19 cellular contexts compared by ENCODE assay signal in the genomic region with DNA sequence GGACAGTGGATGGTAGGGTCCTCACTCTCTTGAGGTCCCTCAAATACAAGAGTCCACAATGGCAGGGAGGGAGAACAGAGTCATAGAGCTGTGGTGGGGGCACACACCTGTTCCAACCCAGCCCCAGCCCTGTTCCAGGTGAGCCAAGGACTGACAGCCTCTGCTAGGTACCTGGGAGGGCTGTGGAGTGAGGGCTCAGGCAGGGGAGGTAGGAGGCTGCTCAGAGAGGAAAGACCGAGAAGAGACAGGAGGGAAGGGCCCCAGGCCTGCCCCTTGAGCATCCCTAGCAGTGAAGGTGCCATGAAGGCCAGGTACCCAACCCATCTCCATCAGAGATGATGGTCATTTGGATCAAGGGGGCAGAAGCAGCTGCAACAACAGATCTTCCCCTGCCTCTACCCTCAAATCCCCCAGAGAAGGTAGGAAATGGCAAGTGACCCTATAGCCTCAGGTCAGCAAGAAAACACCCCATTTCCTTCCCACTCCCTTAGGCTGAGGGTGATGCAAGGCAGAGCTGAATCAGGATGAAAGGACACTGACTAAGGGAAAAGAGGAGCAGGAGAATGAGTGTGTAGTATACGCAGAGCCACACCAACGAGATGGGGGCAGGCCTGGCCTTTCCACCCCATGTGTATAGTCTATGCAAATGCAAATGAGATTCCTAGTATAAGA. TPM values are rescaled to one million over a fixed set of nuclear protein-coding genes. Genes with fewer than 3 reads are reported as not detected.
DNase-seq lines count a peak whose midpoint lies in the region; ATAC-seq, FAIRE-seq and TF ChIP-seq lines count a peak whose summit lies in the region.
"Had no signal": no experiment of that assay in that cellular context is flagged by ENCODE, and none has a peak within 500 bp of the region (broad histone marks: within the 10 kb centered on the region; RNA-seq: fewer than 3 reads in every experiment).

No MANE protein-coding gene starts in this region.

- H3K4me2 ChIP-seq in K562 (ENCODE audit: insufficient read depth, low read length) (no peak overlapping the region), neural progenitor cell (no peak overlapping the region)

- POLR2A ChIA-PET in MCF 10A (lab: Yijun Ruan, JAX) = no interaction called here
- POLR2A ChIA-PET in K562 (lab: Yijun Ruan, JAX) = no interaction called here

- H3K36me3 Mint-ChIP-seq in MCF 10A (ENCODE audit: insufficient read depth, unreplicated experiment) (no peaks in the 10 kb centered on the region), neural progenitor cell (peaks cover 3% of the 10 kb centered on the region)
- H3K36me3 Mint-ChIP-seq: CD4-positive, alpha-beta memory T cell had no signal

- H3K79me2 ChIP-seq in K562 (ENCODE audit: control insufficient read depth, insufficient read depth, low read length) = no peaks in the 10 kb centered on the region
- H3K79me2 ChIP-seq in neural progenitor cell (ENCODE audit: low read depth) = no peaks in the 10 kb centered on the region

- intact Hi-C loops in MCF 10A (cut with micrococcal nuclease) = loop anchor here (5.0 kb wide), 1 partner anchor 292 kb away; no protein-coding TSS in a partner anchor
- intact Hi-C loops in breast epithelium (cut with DNase I; ENCODE audit: low total_unique reads) = no loop called here
- intact Hi-C loops in K562 (cut with micrococcal nuclease) = no loop called here
- intact Hi-C loops in posterior vena cava (cut with DNase I) = no loop called here

- no peak for DNase-seq in MCF 10A (ENCODE audit: unreplicated experiment)
- no peak for DNase-seq in breast epithelium (ENCODE audit: low spot score in 2 of 2)
- no peak for DNase-seq in GM12891 (ENCODE audit: insufficient read length, low spot score)
- DNase-seq in K562 (ENCODE audit: extremely low read depth in 1 of 4, low spot score in 3 of 4) = peak in 1 of 4 experiments; percentile 24
- DNase-seq in posterior vena cava (ENCODE audit: low spot score) = peak; percentile 53
- DNase-seq in neural progenitor cell (ENCODE audit: low spot score) = no peak
- DNase-seq in DMS79 treated with DMSO at 0.1 percent for 48 hours (lab: John Stamatoyannopoulos, UW) = no peak
- DNase-seq: Calu3; CD4-positive, alpha-beta memory T cell; DMS53; GOT3; Karpas-422; MM.1S; NCI-H1092 treated with DMSO at 0.1 percent for 48 hours; NCI-H510A treated with DMSO at 0.1 percent for 48 hours; NCI-H82 had no signal

- H3F3A ChIP-seq in neural progenitor cell (ENCODE audit: low read depth) = no peaks in the 10 kb centered on the region

- H4K20me1 ChIP-seq in K562 (replicated peaks; ENCODE audit: control insufficient read depth, insufficient read depth, low read length) = no peaks in the 10 kb centered on the region; the same call in 1 of the 2 replicates
- H4K20me1 ChIP-seq in neural progenitor cell (ENCODE audit: low read depth) = peaks cover 7% of the 10 kb centered on the region

- H3K4me3 Mint-ChIP-seq in MCF 10A (ENCODE audit: unreplicated experiment) = no peak overlapping the region
- H3K4me3 Mint-ChIP-seq in neural progenitor cell = no peak overlapping the region
- H3K4me3 Mint-ChIP-seq: CD4-positive, alpha-beta memory T cell had no signal

- no peak for TF ChIP-seq POLR2A in breast epithelium (IDR thresholded peaks at IDR 0.05)
- TF ChIP-seq POLR2A in GM12891 (IDR thresholded peaks at IDR 0.05; ENCODE audit: low read depth, low read length) = peak; percentile 17; the same call in 1 of the 2 replicates
- TF ChIP-seq POLR2A in K562 (conservative IDR thresholded peaks at IDR 0.05) = peak; percentile 71

- no peaks in the 10 kb centered on the region for H3K9me3 Mint-ChIP-seq in MCF 10A (ENCODE audit: unreplicated experiment)
- no peaks in the 10 kb centered on the region for H3K9me3 Mint-ChIP-seq in neural progenitor cell
- H3K9me3 Mint-ChIP-seq: CD4-positive, alpha-beta memory T cell had no signal

- H3K27me3 ChIP-seq in breast epithelium = no peaks in the 10 kb centered on the region
- peaks cover 2 to 25% of the 10 kb centered on the region in 2 experiments; a peak in 3 of 5 replicates for H3K27me3 ChIP-seq in K562 (ENCODE audit: control insufficient read depth in 2 of 2, insufficient read depth in 2 of 2, low read length in 2 of 2)
- H3K27me3 ChIP-seq in neural progenitor cell = no peaks in the 10 kb centered on the region

- H3K4me1 ChIP-seq in breast epithelium (no peaks in the 10 kb centered on the region), K562 (replicated peaks in 1 of 2; ENCODE audit: control insufficient read depth in 2 of 2, insufficient read depth in 2 of 2, low read length in 2 of 2) (peaks cover 0 to 18% of the 10 kb centered on the region in 2 experiments; a peak in 4 of 5 replicates), neural progenitor cell (peaks cover 9% of the 10 kb centered on the region)

- TF ChIP-seq EP300 in K562 (IDR thresholded peaks at IDR 0.05; ENCODE audit: low read length) = no peak

- H3K9me3 ChIP-seq in breast epithelium = no peaks in the 10 kb centered on the region
- H3K9me3 ChIP-seq in K562 (replicated peaks; ENCODE audit: control insufficient read depth, insufficient read depth, low read depth, low read length) = no peaks in the 10 kb centered on the region
- no peaks in the 10 kb centered on the region for H3K9me3 ChIP-seq in neural progenitor cell (ENCODE audit: low read depth)

- H3K9me1 ChIP-seq in K562 (ENCODE audit: control insufficient read depth, insufficient read depth, low read length) = no peaks in the 10 kb centered on the region

- WGBS in K562 (ENCODE audit: insufficient coverage, low coverage, missing lambda C conversion rate) = 3% methylated on average over 3 of the region's 3 CpGs

- TF ChIP-seq CTCF in MCF 10A (IDR thresholded peaks at IDR 0.05; ENCODE audit: unreplicated experiment) = no peak
- no peak for TF ChIP-seq CTCF in breast epithelium (IDR thresholded peaks at IDR 0.05)
- TF ChIP-seq CTCF in K562 (IDR thresholded peaks at IDR 0.05 in 2 of 3, conservative IDR thresholded peaks at IDR 0.05 in 1 of 3; ENCODE audit: insufficient read depth in 2 of 3, low read depth in 1 of 3, low read length in 3 of 3) = no peak
- TF ChIP-seq CTCF in neural progenitor cell (IDR thresholded peaks at IDR 0.05) = no peak

- H2AFZ ChIP-seq in K562 (ENCODE audit: low read depth, low read length) (no peak overlapping the region), neural progenitor cell (replicated peaks) (no peak overlapping the region)

- H3K36me3 ChIP-seq in breast epithelium = no peaks in the 10 kb centered on the region
- no peaks in the 10 kb centered on the region for H3K36me3 ChIP-seq in K562 (ENCODE audit: control insufficient read depth, insufficient read depth, low read length)
- H3K36me3 ChIP-seq in neural progenitor cell = no peaks in the 10 kb centered on the region

- in situ Hi-C loops in K562 (cut with MboI) = no loop called here

- H3K4me3 ChIP-seq in breast epithelium = no peak overlapping the region
- H3K4me3 ChIP-seq in K562 = no peak overlapping the region
- no peak overlapping the region for H3K4me3 ChIP-seq in neural progenitor cell

- no peak overlapping the region for H3K9ac ChIP-seq in K562 (ENCODE audit: insufficient read depth in 1 of 2, low read depth in 2 of 2, low read length in 2 of 2)
- H3K9ac ChIP-seq in neural progenitor cell = no peak overlapping the region

- BruUV-seq in MCF 10A (replicated peaks; lab: Mats Ljungman, UMichigan) = no TSS peak
- TSS peak; percentile 97 for BruUV-seq in K562 (replicated peaks; lab: Mats Ljungman, UMichigan)

- CTCF ChIA-PET in MCF 10A (lab: Yijun Ruan, JAX) = interaction anchor here (0.5 to 1.2 kb wide), 2 partner anchors 14 to 34 kb away, joined by 3 read pairs; no protein-coding TSS in a partner anchor
- CTCF ChIA-PET in K562 (lab: Yijun Ruan, JAX; ENCODE audit: low intra/inter-chr PET ratio) = no interaction called here

- no peak for TF ChIP-seq RAD21 in K562 (CRISPR knock-in tag; conservative IDR thresholded peaks at IDR 0.05 in 1 of 2, IDR thresholded peaks at IDR 0.05 in 1 of 2)

- H3K27me3 Mint-ChIP-seq in MCF 10A (ENCODE audit: insufficient read depth, unreplicated experiment) = peaks cover 16% of the 10 kb centered on the region
- peaks cover 4% of the 10 kb centered on the region for H3K27me3 Mint-ChIP-seq in neural progenitor cell (ENCODE audit: insufficient read depth, low read depth)

- FAIRE-seq in GM12891 (lab: Jason Lieb, UNC) = no peak
- FAIRE-seq in K562 (lab: Jason Lieb, UNC) = no peak

- ATAC-seq in K562 = no peak
- no peak for ATAC-seq in GM19397 (IDR thresholded peaks at IDR 0.05; ENCODE audit: unreplicated experiment)

- H3K27ac Mint-ChIP-seq in MCF 10A (ENCODE audit: low read depth, unreplicated experiment) = peak overlapping the region; percentile 10
- H3K27ac Mint-ChIP-seq in neural progenitor cell = no peak overlapping the region

- H3K4me1 Mint-ChIP-seq in MCF 10A (ENCODE audit: insufficient read depth, unreplicated experiment) (peaks cover 14% of the 10 kb centered on the region), neural progenitor cell (peaks cover 10% of the 10 kb centered on the region)

- H3K27ac ChIP-seq in breast epithelium (no peak overlapping the region), K562 (ENCODE audit: extremely low read depth, low read depth, low read length) (no peak overlapping the region), neural progenitor cell (no peak overlapping the region)

RNA-seq across cellular contexts. Expression of gene CD300LG, which starts 28.6 kb away (rescaled TPM):
- total RNA-seq in MCF 10A (2022) = not detected in 2 replicates
- total RNA-seq in breast epithelium = 10 to 100 TPM; 17.9 to 69.2 (median 51.0) TPM
- polyA plus RNA-seq in GM12891 (2012; ENCODE audit: low read depth, missing spikeins) = not detected
- not detected in 2 replicates for total RNA-seq in K562 (2011; cell fraction: chromatin; rRNA removed; ENCODE audit: low replicate concordance)
- not detected in 2 replicates for total RNA-seq in K562 (2011; cell fraction: nucleolus; rRNA removed)
- total RNA-seq in K562 (2011; cell fraction: nucleoplasm; rRNA removed) = not detected in 2 replicates
- total RNA-seq in K562 (2014; rRNA removed) = not detected in 2 replicates
- not detected in 2 replicates for total RNA-seq in K562 (2014; rRNA removed; fragmentation: Illumina TruSeq; extraction: Trizol)
- total RNA-seq in K562 (2015; rRNA removed; fragmentation: Illumina TruSeq; extraction: Trizol) = not detected in 2 replicates
- not detected in 2 replicates for total RNA-seq in K562 (2021)
- not detected in 2 replicates for polyA plus RNA-seq in K562 (2011; rRNA removed)
- not detected in 2 replicates for polyA plus RNA-seq in K562 (2011; cell fraction: cytosol; rRNA removed)
- polyA plus RNA-seq in K562 (2011; cell fraction: nucleus; rRNA removed) = not detected in 2 replicates
- polyA plus RNA-seq in K562 (2012) = not detected in 2 replicates
- polyA plus RNA-seq in K562 (2014; fragmentation: Illumina TruSeq; extraction: Trizol) = not detected in 2 replicates
- not detected for polyA plus RNA-seq in K562 (2014; fragmentation: Nextera tagmentation; extraction: Ambion mirVana)
- polyA plus RNA-seq in K562 (2014; rRNA removed) = not detected in 2 replicates
- polyA minus RNA-seq in K562 (2011; rRNA and poly(A)+ RNA removed) = not detected in 2 replicates
- not detected in 2 replicates for polyA minus RNA-seq in K562 (2011; cell fraction: cytosol; rRNA and poly(A)+ RNA removed)
- polyA minus RNA-seq in K562 (2011; cell fraction: nucleus; rRNA and poly(A)+ RNA removed) = not detected in 2 replicates
- total RNA-seq in posterior vena cava = 1 to 10 TPM; 3.5 to 5.1 TPM
- total RNA-seq in neural progenitor cell (ENCODE audit: low replicate concordance) = not detected in 2 replicates
- total RNA-seq: A172; Calu3; CD4-positive, alpha-beta memory T cell had no signal
- polyA plus RNA-seq: BJ; CD4-positive, alpha-beta memory T cell had no signal

RNA-seq across cellular contexts. Expression of gene MPP2, which starts 31.7 kb away (rescaled TPM):
- total RNA-seq in MCF 10A (2022) = not detected in 2 replicates
- total RNA-seq in breast epithelium = 1 to 10 TPM; 2.6 to 7.9 (median 3.9) TPM
- polyA plus RNA-seq in GM12891 (2012; ENCODE audit: low read depth, missing spikeins) = 0.04 TPM
- 0.30 and 1.5 TPM in 2 replicates for total RNA-seq in K562 (2011; cell fraction: chromatin; rRNA removed; ENCODE audit: low replicate concordance)
- 1.2 and 1.8 TPM in 2 replicates for total RNA-seq in K562 (2011; cell fraction: nucleolus; rRNA removed)
- 0.66 and 0.99 TPM in 2 replicates for total RNA-seq in K562 (2011; cell fraction: nucleoplasm; rRNA removed)
- total RNA-seq in K562 (2014; rRNA removed) = 0.14 and 0.41 TPM in 2 replicates
- total RNA-seq in K562 (2014; rRNA removed; fragmentation: Illumina TruSeq; extraction: Trizol) = 0.35 and 0.44 TPM in 2 replicates
- 0.26 and 0.33 TPM in 2 replicates for total RNA-seq in K562 (2015; rRNA removed; fragmentation: Illumina TruSeq; extraction: Trizol)
- total RNA-seq in K562 (2021) = 0.45 and 0.53 TPM in 2 replicates
- polyA plus RNA-seq in K562 (2011; rRNA removed) = 1.0 and 1.2 TPM in 2 replicates
- 1.3 and 1.5 TPM in 2 replicates for polyA plus RNA-seq in K562 (2011; cell fraction: cytosol; rRNA removed)
- polyA plus RNA-seq in K562 (2011; cell fraction: nucleus; rRNA removed) = 1.4 and 1.6 TPM in 2 replicates
- polyA plus RNA-seq in K562 (2012) = 0.19 and 0.34 TPM in 2 replicates
- 0.24 and 0.28 TPM in 2 replicates for polyA plus RNA-seq in K562 (2014; fragmentation: Illumina TruSeq; extraction: Trizol)
- polyA plus RNA-seq in K562 (2014; fragmentation: Nextera tagmentation; extraction: Ambion mirVana) = under 1 TPM; 0.04 TPM
- polyA plus RNA-seq in K562 (2014; rRNA removed) = 0.12 and 0.39 TPM in 2 replicates
- polyA minus RNA-seq in K562 (2011; rRNA and poly(A)+ RNA removed) = 0.99 and 1.5 TPM in 2 replicates
- 1.2 and 1.3 TPM in 2 replicates for polyA minus RNA-seq in K562 (2011; cell fraction: cytosol; rRNA and poly(A)+ RNA removed)
- polyA minus RNA-seq in K562 (2011; cell fraction: nucleus; rRNA and poly(A)+ RNA removed) = 0.89 and 1.9 TPM in 2 replicates
- 10 to 100 TPM; 11.4 to 15.5 TPM for total RNA-seq in posterior vena cava
- total RNA-seq in neural progenitor cell (ENCODE audit: low replicate concordance) = 7.8 and 24.5 TPM in 2 replicates

RNA-seq across cellular contexts. Expression of gene MPP3, which starts 42.7 kb away (rescaled TPM):
- total RNA-seq in MCF 10A (2022) (18.7 and 24.5 TPM in 2 replicates), breast epithelium (10 to 100 TPM; 24.2 to 26.3 (median 26.2) TPM), K562 (2014; rRNA removed) (6.0 and 10.4 TPM in 2 replicates), K562 (2014; rRNA removed; fragmentation: Illumina TruSeq; extraction: Trizol) (3.1 TPM in 2 replicates), K562 (2015; rRNA removed; fragmentation: Illumina TruSeq; extraction: Trizol) (2.2 and 2.9 TPM in 2 replicates), K562 (2021) (5.1 and 5.9 TPM in 2 replicates), posterior vena cava (10 to 100 TPM in 1 of 2 donors, 1 to 10 TPM in 1; 8.5 to 10.2 TPM), neural progenitor cell (ENCODE audit: low replicate concordance) (6.1 and 7.0 TPM in 2 replicates)
- polyA plus RNA-seq in GM12891 (2012; ENCODE audit: low read depth, missing spikeins) = not detected
- 39.6 and 62.5 TPM in 2 replicates for total RNA-seq in K562 (2011; cell fraction: chromatin; rRNA removed; ENCODE audit: low replicate concordance)
- total RNA-seq in K562 (2011; cell fraction: nucleolus; rRNA removed) = 26.3 and 31.2 TPM in 2 replicates
- 35.3 and 39.0 TPM in 2 replicates for total RNA-seq in K562 (2011; cell fraction: nucleoplasm; rRNA removed)
- polyA plus RNA-seq in K562 (2011; rRNA removed) (5.3 and 6.2 TPM in 2 replicates), K562 (2014; fragmentation: Illumina TruSeq; extraction: Trizol) (4.1 and 4.5 TPM in 2 replicates), K562 (2014; fragmentation: Nextera tagmentation; extraction: Ambion mirVana) (1 to 10 TPM in 1 of 2 experiments, under 1 TPM in 1; 0.41 to 1.1 TPM), K562 (2014; rRNA removed) (5.3 and 5.4 TPM in 2 replicates)
- polyA plus RNA-seq in K562 (2011; cell fraction: cytosol; rRNA removed) = 4.4 and 7.6 TPM in 2 replicates
- polyA plus RNA-seq in K562 (2011; cell fraction: nucleus; rRNA removed) = 21.3 and 32.5 TPM in 2 replicates
- 2.0 and 2.7 TPM in 2 replicates for polyA plus RNA-seq in K562 (2012)
- polyA minus RNA-seq in K562 (2011; rRNA and poly(A)+ RNA removed) = 3.9 and 7.3 TPM in 2 replicates
- polyA minus RNA-seq in K562 (2011; cell fraction: cytosol; rRNA and poly(A)+ RNA removed) = 3.1 and 5.0 TPM in 2 replicates
- 8.9 and 9.3 TPM in 2 replicates for polyA minus RNA-seq in K562 (2011; cell fraction: nucleus; rRNA and poly(A)+ RNA removed)
